ENCODE assay signal across 9 cellular contexts in the genomic region with DNA sequence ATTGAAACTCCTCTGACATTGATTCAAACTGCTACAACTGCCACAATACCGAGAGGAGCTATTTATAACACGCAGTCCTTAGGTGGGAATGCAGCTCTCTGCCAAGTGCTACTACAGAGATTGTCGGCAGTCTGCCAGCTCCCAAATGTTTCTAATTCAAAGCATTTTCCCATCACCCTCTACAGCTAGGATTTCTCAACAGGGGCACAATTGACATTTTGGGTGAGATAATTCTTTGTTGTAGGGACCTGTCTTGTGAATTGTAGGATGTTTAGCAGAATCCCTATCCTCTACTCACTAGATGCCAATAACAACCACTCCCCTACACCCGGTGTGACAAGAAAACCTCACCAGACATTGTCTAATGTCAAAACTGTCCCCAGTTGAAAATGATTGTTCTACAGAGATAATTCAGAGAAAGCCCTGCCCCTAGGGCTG.
DNase-seq lines count a peak whose midpoint lies in the region; ATAC-seq and TF ChIP-seq lines count a peak whose summit lies in the region.
"Had no signal": no experiment of that assay in that cellular context is flagged by ENCODE, and none has a peak within 500 bp of the region (broad histone marks: within the 10 kb centered on the region; RNA-seq: fewer than 3 reads in every experiment).

No MANE protein-coding gene starts in this region.

- CTCF ChIA-PET in RWPE1 (lab: Yijun Ruan, JAX), result interaction anchor here (1.1 kb wide), 1 partner anchor 263 kb away, joined by 3 read pairs; no protein-coding TSS in a partner anchor

- H3K9me2 ChIP-seq in Loucy (replicated peaks; ENCODE audit: low read depth, low read length), result no peaks in the 10 kb centered on the region

- H3K9ac ChIP-seq in Loucy (ENCODE audit: low read depth, low read length, poor library complexity, severe bottlenecking) (no peak overlapping the region), subcutaneous abdominal adipose tissue (ENCODE audit: low read length in 5 of 5) (no peak overlapping the region)

- no peaks in the 10 kb centered on the region for H4K20me1 ChIP-seq in Loucy (ENCODE audit: insufficient read depth, low read length, poor library complexity, severe bottlenecking)

- no peak for DNase-seq in RWPE1 (ENCODE audit: low spot score)
- DNase-seq in foreskin fibroblast, result peak; percentile 51 to 82
- DNase-seq in tibial artery, result no peak
- no peak for DNase-seq in HuH-7 (ENCODE audit: low spot score)
- DNase-seq: NCI-H82 had no signal

- POLR2A ChIA-PET in RWPE1 (lab: Yijun Ruan, JAX; ENCODE audit: low non-redundant PET), result no interaction called here

- no peaks in the 10 kb centered on the region for H3K27me3 ChIP-seq in Loucy (ENCODE audit: insufficient read depth, low read length, poor library complexity, severe bottlenecking)
- H3K27me3 ChIP-seq in subcutaneous abdominal adipose tissue (ENCODE audit: control insufficient read depth in 5 of 5, insufficient read depth in 4 of 5, low read length in 5 of 5), result no peaks in the 10 kb centered on the region
- H3K27me3 ChIP-seq in tibial artery, result no peaks in the 10 kb centered on the region

- no peaks in the 10 kb centered on the region; the same call in 1 of the 2 replicates for H3F3A ChIP-seq in Loucy (ENCODE audit: low read depth)

- H3K4me2 ChIP-seq in Loucy (ENCODE audit: low read depth, low read length, poor library complexity, severe bottlenecking), result no peak overlapping the region

- no peak overlapping the region for H3K4me3 ChIP-seq in Loucy (ENCODE audit: low read length, poor library complexity, severe bottlenecking)
- no peak overlapping the region for H3K4me3 ChIP-seq in foreskin fibroblast (ENCODE audit: low read depth in 1 of 2, low read length in 2 of 2)
- peak overlapping the region in 2 of 5 donors; percentile 11 to 13 for H3K4me3 ChIP-seq in subcutaneous abdominal adipose tissue (ENCODE audit: low read depth in 1 of 5, low read length in 5 of 5)
- H3K4me3 ChIP-seq in tibial artery, result no peak overlapping the region

- H3K27ac ChIP-seq in RWPE1 (peak overlapping the region; percentile 54), subcutaneous abdominal adipose tissue (ENCODE audit: low read depth, low read length) (peak overlapping the region; percentile 18), tibial artery (no peak overlapping the region)

- H2AFZ ChIP-seq in Loucy (ENCODE audit: low read length), result 0 out of 2 replicates have a peak overlapping the region, but pooled peaks have one; percentile 55

- no peaks in the 10 kb centered on the region for H3K79me2 ChIP-seq in Loucy (ENCODE audit: insufficient read depth, low read length)

- H3K36me3 ChIP-seq in Loucy (ENCODE audit: insufficient read depth, low read length), result no peaks in the 10 kb centered on the region
- no peaks in the 10 kb centered on the region for H3K36me3 ChIP-seq in subcutaneous abdominal adipose tissue (ENCODE audit: control insufficient read depth in 5 of 5, insufficient read depth in 5 of 5, low read length in 5 of 5)
- no peaks in the 10 kb centered on the region for H3K36me3 ChIP-seq in tibial artery

- peaks cover 19% of the 10 kb centered on the region for H3K4me1 ChIP-seq in Loucy (ENCODE audit: insufficient read depth, low read length, poor library complexity, severe bottlenecking)
- peaks cover 10 to 58% (median 40%) of the 10 kb centered on the region in 5 donors for H3K4me1 ChIP-seq in subcutaneous abdominal adipose tissue (ENCODE audit: control insufficient read depth in 5 of 5, insufficient read depth in 5 of 5, low read length in 5 of 5)
- peaks cover 0 to 22% (median 14%) of the 10 kb centered on the region in 4 donors for H3K4me1 ChIP-seq in tibial artery

- H3K9me3 ChIP-seq in Loucy (ENCODE audit: insufficient read depth, low read depth, low read length), result no peaks in the 10 kb centered on the region
- H3K9me3 ChIP-seq in subcutaneous abdominal adipose tissue (ENCODE audit: control insufficient read depth in 5 of 5, low read length in 5 of 5), result no peaks in the 10 kb centered on the region
- no peaks in the 10 kb centered on the region for H3K9me3 ChIP-seq in tibial artery

- intact Hi-C loops in tibial artery (cut with DNase I; ENCODE audit: low total_unique reads), result loop anchor here (5.0 kb wide), 1 partner anchor 360 kb away; no protein-coding TSS in a partner anchor

- no peak for TF ChIP-seq CTCF in Loucy (conservative IDR thresholded peaks at IDR 0.05; ENCODE audit: low read length)
- TF ChIP-seq CTCF in RWPE1 (conservative IDR thresholded peaks at IDR 0.05; ENCODE audit: low read depth), result no peak
- TF ChIP-seq CTCF in foreskin fibroblast (IDR thresholded peaks at IDR 0.05; ENCODE audit: low read depth, low read length), result no peak
- no peak for TF ChIP-seq CTCF in tibial artery (IDR thresholded peaks at IDR 0.05)

- no peak for ATAC-seq in GM19035 (IDR thresholded peaks at IDR 0.05; ENCODE audit: unreplicated experiment)
- ATAC-seq: WTC11 had no signal

Comparison
In these comparisons a context has a peak if more than half of its experiments do, and no peak if none do; other contexts are left out.
1. DNase-seq: peak in foreskin fibroblast (2 of 2); none in RWPE1 (single experiment), tibial artery (0 of 2) and HuH-7 (single experiment).
2. H3K27ac ChIP-seq: peak in RWPE1 (single experiment) and subcutaneous abdominal adipose tissue (single experiment); none in tibial artery (0 of 2).